Comparison of ENCODE assay signal across 8 cellular contexts in genomic region chr7:151626422-151627115, GRCh38.
DNase-seq lines count a peak whose midpoint lies in the region; ATAC-seq and TF ChIP-seq lines count a peak whose summit lies in the region.

No MANE protein-coding gene starts in this region.

- no TSS peak for BruUV-seq in PC-3 (replicated peaks; lab: Mats Ljungman, UMichigan)

- POLR2A ChIA-PET in PC-3 (lab: Charles Lee; ENCODE audit: unreplicated experiment), result no interaction called here

- H3K9me3 ChIP-seq in PC-3 (ENCODE audit: low read length) (no peaks in the 10 kb centered on the region), mucosa of descending colon (no peaks in the 10 kb centered on the region)

- peak; percentile 77 for TF ChIP-seq CTCF in 22Rv1 (IDR thresholded peaks at IDR 0.05)
- TF ChIP-seq CTCF in PC-3 (conservative IDR thresholded peaks at IDR 0.05; ENCODE audit: low read depth, low read length), result peak; percentile 76
- peak; percentile 28 for TF ChIP-seq CTCF in mucosa of descending colon (IDR thresholded peaks at IDR 0.05)

- H3K27ac ChIP-seq in 22Rv1 (no peak overlapping the region), PC-3 (ENCODE audit: low read length) (no peak overlapping the region)

- H2AFZ ChIP-seq in PC-3 (ENCODE audit: low read length), result no peak overlapping the region

- ATAC-seq in PC-3 (peak; percentile 71), mucosa of descending colon (peak; percentile 82), HG03432 (IDR thresholded peaks at IDR 0.05; ENCODE audit: unreplicated experiment) (no peak), HG02973 (IDR thresholded peaks at IDR 0.05; ENCODE audit: unreplicated experiment) (no peak), HG02981 (IDR thresholded peaks at IDR 0.05; ENCODE audit: unreplicated experiment) (no peak)

- peak; percentile 47 for DNase-seq in ELR (ENCODE audit: low read depth)
- DNase-seq in PC-3, result peak; percentile 66
- DNase-seq in cerebellar cortex (ENCODE audit: low spot score), result peak; percentile 65
- peak in 1 of 3 donors; percentile 55 for DNase-seq in mucosa of descending colon

- peaks cover 21% of the 10 kb centered on the region for H3K4me1 ChIP-seq in PC-3 (ENCODE audit: insufficient read depth, low read length)
- H3K4me1 ChIP-seq in mucosa of descending colon (ENCODE audit: low read depth), result peaks cover 9% of the 10 kb centered on the region

- CTCF ChIA-PET in PC-3 (lab: Charles Lee), result no interaction called here

- H3K36me3 ChIP-seq in PC-3 (ENCODE audit: low read depth, low read length), result no peaks in the 10 kb centered on the region
- H3K36me3 ChIP-seq in mucosa of descending colon (ENCODE audit: low read depth), result no peaks in the 10 kb centered on the region

- H3K27me3 ChIP-seq in PC-3 (ENCODE audit: low read length), result no peaks in the 10 kb centered on the region

- intact Hi-C loops in PC-3 (cut with micrococcal nuclease), result loop anchor here (1.0 kb wide), 2 partner anchors 79 to 128 kb away; no protein-coding TSS in a partner anchor
- intact Hi-C loops in mucosa of descending colon (cut with DNase I, micrococcal nuclease), result no loop called here

- peaks cover 98% of the 10 kb centered on the region for H3K79me2 ChIP-seq in PC-3 (ENCODE audit: low read length)

- no peaks in the 10 kb centered on the region for H3K9me2 ChIP-seq in PC-3 (replicated peaks; ENCODE audit: low read length)

- no peaks in the 10 kb centered on the region for H3F3A ChIP-seq in PC-3 (ENCODE audit: low read length, unreplicated experiment)

- H3K4me3 ChIP-seq in PC-3 (ENCODE audit: low read length) (no peak overlapping the region), mucosa of descending colon (no peak overlapping the region)

- no peak overlapping the region for H3K4me2 ChIP-seq in PC-3 (ENCODE audit: low read length)

- H3K9ac ChIP-seq in PC-3 (ENCODE audit: low read length), result no peak overlapping the region

- H4K20me1 ChIP-seq in PC-3 (ENCODE audit: low read length), result 0 out of 2 replicates have a peak, but pooled peaks cover 3% of the 10 kb centered on the region

Comparison
In these comparisons a context has a peak if more than half of its experiments do, and no peak if none do; other contexts are left out.
1. ATAC-seq: peak in PC-3 (single experiment) and mucosa of descending colon (single experiment); none in HG03432 (single experiment), HG02973 (single experiment) and HG02981 (single experiment).
2. Peak in every context shown above with its lines, with median percentiles within 50 percentile points of each other: CTCF ChIP-seq.